In the genomic region with DNA sequence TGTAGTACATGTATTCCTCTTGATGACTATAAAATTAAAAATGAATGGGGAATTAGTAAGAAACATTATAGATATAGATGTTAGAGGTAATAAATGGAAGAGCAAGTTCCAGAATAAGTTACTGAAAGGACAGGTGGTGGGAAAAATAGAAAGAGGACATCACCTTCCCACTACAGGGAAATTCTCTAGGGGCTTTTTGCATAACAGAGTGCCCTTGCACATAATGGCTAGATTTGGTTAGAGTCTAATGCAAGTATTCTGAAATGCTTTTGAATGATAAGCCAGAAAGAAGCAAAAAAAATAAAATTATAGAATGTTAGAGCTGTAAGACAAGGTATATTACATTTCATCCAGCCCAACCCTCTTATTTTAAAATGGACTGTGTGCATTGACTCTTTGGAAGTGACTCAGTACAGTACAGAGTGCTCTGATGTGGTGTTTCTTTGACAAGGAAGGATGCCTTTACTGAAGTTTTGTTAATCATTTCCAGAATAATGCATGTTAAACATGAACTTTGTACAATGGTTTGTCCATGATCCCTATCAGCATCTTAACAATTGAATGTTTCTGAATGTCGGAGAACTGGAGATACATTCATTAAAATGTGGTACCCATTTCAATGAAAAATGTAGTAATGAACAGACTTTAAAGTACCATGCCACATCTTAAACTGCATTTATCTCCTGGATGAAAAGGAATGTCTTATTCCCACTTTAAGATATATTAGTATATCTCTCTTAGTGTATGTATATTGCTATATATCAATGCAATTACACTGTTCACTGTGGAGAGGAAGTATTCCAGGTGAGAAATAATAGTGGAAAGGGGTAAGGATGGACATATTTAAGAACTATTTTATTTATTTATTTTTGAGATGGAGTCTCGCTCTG, we compare ENCODE assay signal across 2 cellular contexts.
TF ChIP-seq lines count a peak whose summit lies in the region.

No MANE protein-coding gene starts in this region.

TF ChIP-seq in GM12878, 131 proteins besides CTCF, POLR2A, EP300 and RAD21 (continued from another document and continues in another):
- no peak; the same call in 1 of the 2 replicates for TF ChIP-seq NR2F1 (conservative IDR thresholded peaks at IDR 0.05)
- no peak for TF ChIP-seq HSF1 (IDR thresholded peaks at IDR 0.05; ENCODE audit: low read depth, low read length)
- TF ChIP-seq RBBP5 (conservative IDR thresholded peaks at IDR 0.05) = no peak
- TF ChIP-seq YBX1 (IDR thresholded peaks at IDR 0.05) = no peak
- TF ChIP-seq TCF12 (IDR thresholded peaks at IDR 0.05; ENCODE audit: low read depth, low read length) = no peak
- TF ChIP-seq BHLHE40 (IDR thresholded peaks at IDR 0.05; ENCODE audit: borderline replicate concordance in 1 of 2, low read depth in 2 of 2, low read length in 1 of 2) = peak in 1 of 2 experiments; percentile 30; a peak in 1 of 4 replicates
- no peak for TF ChIP-seq GATAD2B (conservative IDR thresholded peaks at IDR 0.05; ENCODE audit: low read depth)
- no peak for TF ChIP-seq YY1 (IDR thresholded peaks at IDR 0.05; ENCODE audit: low read depth, low read length)
- TF ChIP-seq NFIC (IDR thresholded peaks at IDR 0.05; ENCODE audit: low read depth, low read length) = peak; percentile 47; the same call in 1 of the 2 replicates
- no peak for TF ChIP-seq IRF5 (IDR thresholded peaks at IDR 0.05; ENCODE audit: borderline replicate concordance)
- TF ChIP-seq, protein P1, sequence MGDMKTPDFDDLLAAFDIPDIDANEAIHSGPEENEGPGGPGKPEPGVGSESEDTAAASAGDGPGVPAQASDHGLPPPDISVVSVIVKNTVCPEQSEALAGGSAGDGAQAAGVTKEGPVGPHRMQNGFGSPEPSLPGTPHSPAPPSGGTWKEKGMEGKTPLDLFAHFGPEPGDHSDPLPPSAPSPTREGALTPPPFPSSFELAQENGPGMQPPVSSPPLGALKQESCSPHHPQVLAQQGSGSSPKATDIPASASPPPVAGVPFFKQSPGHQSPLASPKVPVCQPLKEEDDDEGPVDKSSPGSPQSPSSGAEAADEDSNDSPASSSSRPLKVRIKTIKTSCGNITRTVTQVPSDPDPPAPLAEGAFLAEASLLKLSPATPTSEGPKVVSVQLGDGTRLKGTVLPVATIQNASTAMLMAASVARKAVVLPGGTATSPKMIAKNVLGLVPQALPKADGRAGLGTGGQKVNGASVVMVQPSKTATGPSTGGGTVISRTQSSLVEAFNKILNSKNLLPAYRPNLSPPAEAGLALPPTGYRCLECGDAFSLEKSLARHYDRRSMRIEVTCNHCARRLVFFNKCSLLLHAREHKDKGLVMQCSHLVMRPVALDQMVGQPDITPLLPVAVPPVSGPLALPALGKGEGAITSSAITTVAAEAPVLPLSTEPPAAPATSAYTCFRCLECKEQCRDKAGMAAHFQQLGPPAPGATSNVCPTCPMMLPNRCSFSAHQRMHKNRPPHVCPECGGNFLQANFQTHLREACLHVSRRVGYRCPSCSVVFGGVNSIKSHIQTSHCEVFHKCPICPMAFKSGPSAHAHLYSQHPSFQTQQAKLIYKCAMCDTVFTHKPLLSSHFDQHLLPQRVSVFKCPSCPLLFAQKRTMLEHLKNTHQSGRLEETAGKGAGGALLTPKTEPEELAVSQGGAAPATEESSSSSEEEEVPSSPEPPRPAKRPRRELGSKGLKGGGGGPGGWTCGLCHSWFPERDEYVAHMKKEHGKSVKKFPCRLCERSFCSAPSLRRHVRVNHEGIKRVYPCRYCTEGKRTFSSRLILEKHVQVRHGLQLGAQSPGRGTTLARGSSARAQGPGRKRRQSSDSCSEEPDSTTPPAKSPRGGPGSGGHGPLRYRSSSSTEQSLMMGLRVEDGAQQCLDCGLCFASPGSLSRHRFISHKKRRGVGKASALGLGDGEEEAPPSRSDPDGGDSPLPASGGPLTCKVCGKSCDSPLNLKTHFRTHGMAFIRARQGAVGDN (IDR thresholded peaks at IDR 0.05) = no peak
- TF ChIP-seq ZNF24 (IDR thresholded peaks at IDR 0.05) = peak; percentile 66; the same call in 1 of the 2 replicates
- TF ChIP-seq, protein P2, sequence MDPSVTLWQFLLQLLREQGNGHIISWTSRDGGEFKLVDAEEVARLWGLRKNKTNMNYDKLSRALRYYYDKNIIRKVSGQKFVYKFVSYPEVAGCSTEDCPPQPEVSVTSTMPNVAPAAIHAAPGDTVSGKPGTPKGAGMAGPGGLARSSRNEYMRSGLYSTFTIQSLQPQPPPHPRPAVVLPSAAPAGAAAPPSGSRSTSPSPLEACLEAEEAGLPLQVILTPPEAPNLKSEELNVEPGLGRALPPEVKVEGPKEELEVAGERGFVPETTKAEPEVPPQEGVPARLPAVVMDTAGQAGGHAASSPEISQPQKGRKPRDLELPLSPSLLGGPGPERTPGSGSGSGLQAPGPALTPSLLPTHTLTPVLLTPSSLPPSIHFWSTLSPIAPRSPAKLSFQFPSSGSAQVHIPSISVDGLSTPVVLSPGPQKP (IDR thresholded peaks at IDR 0.05; ENCODE audit: low read depth, low read length) = no peak

TF ChIP-seq in GM23338, 12 proteins besides CTCF, POLR2A, EP300 and RAD21 (continued from another document):
- no peak for TF ChIP-seq CREB1 (CRISPR knock-in tag; IDR thresholded peaks at IDR 0.05; ENCODE audit: low read depth)
- TF ChIP-seq EZH2phosphoT487 (IDR thresholded peaks at IDR 0.05; ENCODE audit: unreplicated experiment) = no peak
- no peak for TF ChIP-seq ZNF331 (CRISPR knock-in tag; IDR thresholded peaks at IDR 0.05; ENCODE audit: low read depth)
- TF ChIP-seq, protein P3, sequence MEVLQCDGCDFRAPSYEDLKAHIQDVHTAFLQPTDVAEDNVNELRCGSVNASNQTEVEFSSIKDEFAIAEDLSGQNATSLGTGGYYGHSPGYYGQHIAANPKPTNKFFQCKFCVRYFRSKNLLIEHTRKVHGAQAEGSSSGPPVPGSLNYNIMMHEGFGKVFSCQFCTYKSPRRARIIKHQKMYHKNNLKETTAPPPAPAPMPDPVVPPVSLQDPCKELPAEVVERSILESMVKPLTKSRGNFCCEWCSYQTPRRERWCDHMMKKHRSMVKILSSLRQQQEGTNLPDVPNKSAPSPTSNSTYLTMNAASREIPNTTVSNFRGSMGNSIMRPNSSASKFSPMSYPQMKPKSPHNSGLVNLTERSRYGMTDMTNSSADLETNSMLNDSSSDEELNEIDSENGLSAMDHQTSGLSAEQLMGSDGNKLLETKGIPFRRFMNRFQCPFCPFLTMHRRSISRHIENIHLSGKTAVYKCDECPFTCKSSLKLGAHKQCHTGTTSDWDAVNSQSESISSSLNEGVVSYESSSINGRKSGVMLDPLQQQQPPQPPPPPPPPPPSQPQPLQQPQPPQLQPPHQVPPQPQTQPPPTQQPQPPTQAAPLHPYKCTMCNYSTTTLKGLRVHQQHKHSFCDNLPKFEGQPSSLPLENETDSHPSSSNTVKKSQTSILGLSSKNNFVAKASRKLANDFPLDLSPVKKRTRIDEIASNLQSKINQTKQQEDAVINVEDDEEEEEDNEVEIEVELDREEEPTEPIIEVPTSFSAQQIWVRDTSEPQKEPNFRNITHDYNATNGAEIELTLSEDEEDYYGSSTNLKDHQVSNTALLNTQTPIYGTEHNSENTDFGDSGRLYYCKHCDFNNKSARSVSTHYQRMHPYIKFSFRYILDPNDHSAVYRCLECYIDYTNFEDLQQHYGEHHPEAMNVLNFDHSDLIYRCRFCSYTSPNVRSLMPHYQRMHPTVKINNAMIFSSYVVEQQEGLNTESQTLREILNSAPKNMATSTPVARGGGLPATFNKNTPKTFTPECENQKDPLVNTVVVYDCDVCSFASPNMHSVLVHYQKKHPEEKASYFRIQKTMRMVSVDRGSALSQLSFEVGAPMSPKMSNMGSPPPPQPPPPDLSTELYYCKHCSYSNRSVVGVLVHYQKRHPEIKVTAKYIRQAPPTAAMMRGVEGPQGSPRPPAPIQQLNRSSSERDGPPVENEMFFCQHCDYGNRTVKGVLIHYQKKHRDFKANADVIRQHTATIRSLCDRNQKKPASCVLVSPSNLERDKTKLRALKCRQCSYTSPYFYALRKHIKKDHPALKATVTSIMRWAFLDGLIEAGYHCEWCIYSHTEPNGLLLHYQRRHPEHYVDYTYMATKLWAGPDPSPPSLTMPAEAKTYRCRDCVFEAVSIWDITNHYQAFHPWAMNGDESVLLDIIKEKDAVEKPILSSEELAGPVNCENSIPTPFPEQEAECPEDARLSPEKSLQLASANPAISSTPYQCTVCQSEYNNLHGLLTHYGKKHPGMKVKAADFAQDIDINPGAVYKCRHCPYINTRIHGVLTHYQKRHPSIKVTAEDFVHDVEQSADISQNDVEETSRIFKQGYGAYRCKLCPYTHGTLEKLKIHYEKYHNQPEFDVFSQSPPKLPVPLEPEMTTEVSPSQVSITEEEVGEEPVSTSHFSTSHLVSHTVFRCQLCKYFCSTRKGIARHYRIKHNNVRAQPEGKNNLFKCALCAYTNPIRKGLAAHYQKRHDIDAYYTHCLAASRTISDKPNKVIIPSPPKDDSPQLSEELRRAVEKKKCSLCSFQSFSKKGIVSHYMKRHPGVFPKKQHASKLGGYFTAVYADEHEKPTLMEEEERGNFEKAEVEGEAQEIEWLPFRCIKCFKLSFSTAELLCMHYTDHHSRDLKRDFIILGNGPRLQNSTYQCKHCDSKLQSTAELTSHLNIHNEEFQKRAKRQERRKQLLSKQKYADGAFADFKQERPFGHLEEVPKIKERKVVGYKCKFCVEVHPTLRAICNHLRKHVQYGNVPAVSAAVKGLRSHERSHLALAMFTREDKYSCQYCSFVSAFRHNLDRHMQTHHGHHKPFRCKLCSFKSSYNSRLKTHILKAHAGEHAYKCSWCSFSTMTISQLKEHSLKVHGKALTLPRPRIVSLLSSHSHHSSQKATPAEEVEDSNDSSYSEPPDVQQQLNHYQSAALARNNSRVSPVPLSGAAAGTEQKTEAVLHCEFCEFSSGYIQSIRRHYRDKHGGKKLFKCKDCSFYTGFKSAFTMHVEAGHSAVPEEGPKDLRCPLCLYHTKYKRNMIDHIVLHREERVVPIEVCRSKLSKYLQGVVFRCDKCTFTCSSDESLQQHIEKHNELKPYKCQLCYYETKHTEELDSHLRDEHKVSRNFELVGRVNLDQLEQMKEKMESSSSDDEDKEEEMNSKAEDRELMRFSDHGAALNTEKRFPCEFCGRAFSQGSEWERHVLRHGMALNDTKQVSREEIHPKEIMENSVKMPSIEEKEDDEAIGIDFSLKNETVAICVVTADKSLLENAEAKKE (CRISPR knock-in tag; IDR thresholded peaks at IDR 0.05) = no peak
- TF ChIP-seq JUNB (IDR thresholded peaks at IDR 0.05; ENCODE audit: unreplicated experiment) = no peak
- TF ChIP-seq EZH2 (IDR thresholded peaks at IDR 0.05; ENCODE audit: low read depth, unreplicated experiment) = no peak
- no peak for TF ChIP-seq REST (IDR thresholded peaks at IDR 0.05; ENCODE audit: unreplicated experiment)
- no peak for TF ChIP-seq ETS1 (IDR thresholded peaks at IDR 0.05)
- no peak for TF ChIP-seq ZNF114 (CRISPR knock-in tag; IDR thresholded peaks at IDR 0.05)
- no peak for TF ChIP-seq POLR2AphosphoS5 (IDR thresholded peaks at IDR 0.05; ENCODE audit: low read depth)
- no peak for TF ChIP-seq STAT1 (IDR thresholded peaks at IDR 0.05; ENCODE audit: unreplicated experiment)
